17 cellular contexts compared by ENCODE assay signal in genomic region chr7:102024769-102025391, GRCh38.
DNase-seq lines count a peak whose midpoint lies in the region; FAIRE-seq and TF ChIP-seq lines count a peak whose summit lies in the region.
"Had no signal": no experiment of that assay in that cellular context is flagged by ENCODE, and none has a peak within 500 bp of the region (broad histone marks: within the 10 kb centered on the region; RNA-seq: fewer than 3 reads in every experiment).

No MANE protein-coding gene starts in this region.

- H3K27me3 ChIP-seq in thyroid gland = no peaks in the 10 kb centered on the region
- H3K27me3 ChIP-seq: ovary had no signal

- TF ChIP-seq POLR2A in thyroid gland (IDR thresholded peaks at IDR 0.05) (no peak), GM12891 (IDR thresholded peaks at IDR 0.05; ENCODE audit: low read depth, low read length) (no peak)

- H3K4me3 ChIP-seq in thyroid gland (replicated peaks in 1 of 3) = no peak overlapping the region
- H3K4me3 ChIP-seq: ovary had no signal

- WGBS in thyroid gland, 2 donors = 77 to 78% methylated on average over 14 of the region's 15 CpGs

- peaks cover 0 to 4% of the 10 kb centered on the region in 2 donors for H3K4me1 ChIP-seq in thyroid gland

- H3K36me3 ChIP-seq in thyroid gland = no peaks in the 10 kb centered on the region
- H3K36me3 ChIP-seq: ovary had no signal

- no peaks in the 10 kb centered on the region for H3K9me3 Mint-ChIP-seq in dendritic cell treated with granulocyte-macrophage colony-stimulating factor and Interleukin-4, amounts not matched to agents 40 ng/mL and 50 ng/mL, for 4 days
- H3K9me3 Mint-ChIP-seq in activated T-cell treated with anti-CD3 and anti-CD28 coated beads, Interleukin-2, amount 50 U/mL, for 24 hours = no peaks in the 10 kb centered on the region
- H3K9me3 Mint-ChIP-seq: T-helper 2 cell treated with Interferon-gamma antibody and Interleukin-4, amounts not matched to agents 5 μg/mL and 100 μg/mL, for 36 hours had no signal

- H3K9me3 ChIP-seq in thyroid gland = no peaks in the 10 kb centered on the region
- H3K9me3 ChIP-seq: ovary had no signal

- peaks cover 34% of the 10 kb centered on the region for H3K36me3 Mint-ChIP-seq in dendritic cell treated with granulocyte-macrophage colony-stimulating factor and Interleukin-4, amounts not matched to agents 40 ng/mL and 50 ng/mL, for 4 days (ENCODE audit: low read depth)
- peaks cover 25% of the 10 kb centered on the region for H3K36me3 Mint-ChIP-seq in activated T-cell treated with anti-CD3 and anti-CD28 coated beads, Interleukin-2, amount 50 U/mL, for 24 hours (ENCODE audit: low read depth)

- peak overlapping the region; percentile 6 for H3K27ac Mint-ChIP-seq in dendritic cell treated with granulocyte-macrophage colony-stimulating factor and Interleukin-4, amounts not matched to agents 40 ng/mL and 50 ng/mL, for 4 days
- H3K27ac Mint-ChIP-seq in activated T-cell treated with anti-CD3 and anti-CD28 coated beads, Interleukin-2, amount 50 U/mL, for 24 hours = no peak overlapping the region

- H3K27me3 Mint-ChIP-seq in dendritic cell treated with granulocyte-macrophage colony-stimulating factor and Interleukin-4, amounts not matched to agents 40 ng/mL and 50 ng/mL, for 4 days = no peaks in the 10 kb centered on the region
- H3K27me3 Mint-ChIP-seq in activated T-cell treated with anti-CD3 and anti-CD28 coated beads, Interleukin-2, amount 50 U/mL, for 24 hours = no peaks in the 10 kb centered on the region

- no peak overlapping the region for H3K4me3 Mint-ChIP-seq in dendritic cell treated with granulocyte-macrophage colony-stimulating factor and Interleukin-4, amounts not matched to agents 40 ng/mL and 50 ng/mL, for 4 days
- H3K4me3 Mint-ChIP-seq in activated T-cell treated with anti-CD3 and anti-CD28 coated beads, Interleukin-2, amount 50 U/mL, for 24 hours = no peak overlapping the region
- H3K4me3 Mint-ChIP-seq: T-helper 2 cell treated with Interferon-gamma antibody and Interleukin-4, amounts not matched to agents 5 μg/mL and 100 μg/mL, for 36 hours had no signal

- no peak for TF ChIP-seq CTCF in thyroid gland (IDR thresholded peaks at IDR 0.05)

- H3K4me1 Mint-ChIP-seq in dendritic cell treated with granulocyte-macrophage colony-stimulating factor and Interleukin-4, amounts not matched to agents 40 ng/mL and 50 ng/mL, for 4 days (ENCODE audit: low read depth) = peaks cover 34% of the 10 kb centered on the region
- H3K4me1 Mint-ChIP-seq in activated T-cell treated with anti-CD3 and anti-CD28 coated beads, Interleukin-2, amount 50 U/mL, for 24 hours (ENCODE audit: low read depth) = peaks cover 20% of the 10 kb centered on the region

- DNase-seq in NOMO-1 treated with DMSO at 0.1 percent for 48 hours (lab: John Stamatoyannopoulos, UW; ENCODE audit: unreplicated experiment) (peak; percentile 6), NOMO-1 treated with dmso at 0.1 percent for 144 hours (lab: John Stamatoyannopoulos, UW; ENCODE audit: unreplicated experiment) (no peak), left kidney (ENCODE audit: low read depth, low spot score) (peak; percentile 65), thyroid gland (peak; percentile 26 to 35), NCI-H2029 treated with DMSO at 0.1 percent for 48 hours (lab: John Stamatoyannopoulos, UW) (no peak), GM12891 (ENCODE audit: insufficient read length, low spot score) (no peak)
- no peak for DNase-seq in activated T-cell treated with anti-CD3 and anti-CD28 coated beads, Interleukin-2, amount 50 U/mL, for 24 hours
- DNase-seq: activated gamma-delta T cell treated with Interleukin-2 at 50 U/mL for 16 hours, erythroblast, mesenchymal stem cell, NCI-H1105, NCI-H345, ovary had no signal

- FAIRE-seq in GM12891 (lab: Jason Lieb, UNC) = no peak
- FAIRE-seq: A204.1, HTR-8/SVneo had no signal

- no peak overlapping the region for H3K27ac ChIP-seq in thyroid gland
- H3K27ac ChIP-seq: ovary had no signal

- intact Hi-C loops in dendritic cell treated with granulocyte-macrophage colony-stimulating factor and Interleukin-4, amounts not matched to agents 40 ng/mL and 50 ng/mL, for 4 days (cut with micrococcal nuclease) = no loop called here
- intact Hi-C loops in thyroid gland (cut with DNase I) = no loop called here

TF ChIP-seq in GM12891, 5 proteins besides CTCF, POLR2A, EP300 and RAD21:
- no peak for TF ChIP-seq SPI1 (IDR thresholded peaks at IDR 0.05; ENCODE audit: low read depth, low read length)
- TF ChIP-seq TAF1 (IDR thresholded peaks at IDR 0.05; ENCODE audit: low read depth, low read length) = no peak
- no peak for TF ChIP-seq POLR2AphosphoS5 (IDR thresholded peaks at IDR 0.05; ENCODE audit: low read depth, low read length)
- TF ChIP-seq POU2F2 (IDR thresholded peaks at IDR 0.05; ENCODE audit: low read depth, low read length) = no peak
- TF ChIP-seq PAX5 (IDR thresholded peaks at IDR 0.05; ENCODE audit: insufficient read depth, low read length, severe bottlenecking) = no peak

Comparison
In these comparisons a context has a peak if more than half of its experiments do, and no peak if none do; other contexts are left out.
1. DNase-seq: peak in NOMO-1 treated with DMSO at 0.1 percent for 48 hours (single experiment), left kidney (single experiment) and thyroid gland (2 of 2); none in NOMO-1 treated with dmso at 0.1 percent for 144 hours (single experiment), NCI-H2029 treated with DMSO at 0.1 percent for 48 hours (single experiment), GM12891 (single experiment) and activated T-cell treated with anti-CD3 and anti-CD28 coated beads, Interleukin-2, amount 50 U/mL, for 24 hours (single experiment).